In the genomic region with DNA sequence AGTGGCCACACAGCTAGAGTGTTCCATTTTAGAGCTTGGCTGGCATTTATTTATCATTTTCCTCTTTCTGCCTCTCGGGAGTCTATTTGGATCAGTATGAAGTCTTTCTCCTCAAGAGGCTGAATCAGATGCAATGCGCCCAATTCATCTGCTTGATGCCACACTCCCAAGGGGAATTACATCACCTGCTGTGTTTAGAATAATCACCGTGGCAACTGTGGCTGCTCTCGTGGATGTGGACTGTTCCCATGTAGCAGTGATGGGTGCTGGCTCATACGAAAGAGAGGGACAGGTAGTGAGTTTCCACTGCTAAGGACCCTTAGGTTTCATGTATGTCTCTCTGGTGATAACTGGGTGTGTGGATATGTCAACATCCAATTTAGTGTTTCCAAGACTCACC, we compare ENCODE assay signal across 27 cellular contexts.
"Had no signal": no experiment of that assay in that cellular context is flagged by ENCODE, and none has a peak within 500 bp of the region (broad histone marks: within the 10 kb centered on the region; RNA-seq: fewer than 3 reads in every experiment).

No MANE protein-coding gene starts in this region.

- H3K27ac ChIP-seq: epithelial cell of prostate, gastroesophageal sphincter, heart left ventricle, hepatocyte, neutrophil, parathyroid adenoma, right lobe of liver, thyroid gland, vagina had no signal

- ATAC-seq: esophagus mucosa; gastroesophageal sphincter; heart left ventricle; left lobe of liver; mucosa of descending colon; natural killer cell treated with Interleukin-12 subunit alpha and Interleukin-12 subunit beta and Interleukin-15 and Interleukin-18, amount 100 ng/mL, for 72 hours; right lobe of liver; stimulated activated naive CD8-positive, alpha-beta T cell treated with anti-CD3 and anti-CD28 coated beads, Interleukin-15, amount 100 ng/mL, for 72 hours had no signal

- DNase-seq: effector CD8-positive, alpha-beta T cell; endodermal cell; foreskin fibroblast; heart left ventricle; kidney; mesenchymal stem cell; mucosa of descending colon; naive B cell; right lobe of liver; small intestine; stimulated activated CD4-positive, alpha-beta T cell treated with anti-CD3 and anti-CD28 coated beads, Interleukin-12 subunit alpha, Interleukin-12 subunit beta, amount 100 ng/mL, for 4 hours; stimulated activated CD4-positive, alpha-beta T cell treated with anti-CD3 and anti-CD28 coated beads, Interleukin-1b, Interleukin-23, amount 100 ng/mL, for 48 hours; stimulated activated CD4-positive, alpha-beta T cell treated with anti-CD3 and anti-CD28 coated beads, Interleukin-4, amount 100 ng/mL, for 1 hour; stimulated activated CD8-positive, alpha-beta memory T cell treated with anti-CD3 and anti-CD28 coated beads, Interleukin-4, amount 100 ng/mL, for 48 hours; stimulated activated naive CD4-positive, alpha-beta T cell; stimulated activated naive CD8-positive, alpha-beta T cell treated with anti-CD3 and anti-CD28 coated beads, Interleukin-15, amount 100 ng/mL, for 72 hours; thyroid gland; trophoblast cell had no signal

- H3K27me3 ChIP-seq: heart left ventricle, hepatocyte, neutrophil, right lobe of liver, thyroid gland, vagina had no signal

- H3K4me1 ChIP-seq: gastroesophageal sphincter, heart left ventricle, parathyroid adenoma, right lobe of liver, thyroid gland, vagina had no signal
